17 cellular contexts compared by ENCODE assay signal in the genomic region with DNA sequence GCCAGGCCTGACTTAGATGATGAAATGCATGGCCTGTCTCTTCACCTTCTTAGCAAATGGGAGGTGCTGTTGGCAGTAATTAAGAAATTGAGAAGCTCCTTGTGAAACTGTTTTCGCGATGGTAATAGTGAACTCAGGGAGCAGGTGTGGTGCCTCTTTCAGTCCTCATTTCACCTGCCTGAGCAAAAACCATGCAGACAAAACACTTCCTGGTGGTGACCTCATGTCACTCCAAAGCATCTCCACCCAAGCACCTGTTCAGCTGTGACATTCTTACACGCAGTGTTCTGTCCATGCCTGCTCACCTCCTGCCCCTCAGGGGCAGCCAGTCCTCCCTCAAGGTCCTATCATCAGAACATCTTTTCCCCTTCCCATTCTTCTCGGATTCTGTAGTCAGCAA.
A peak's percentile ranks its signal among the peaks of the same experiment; 100 is the strongest.
DNase-seq lines count a peak whose midpoint lies in the region; ATAC-seq and TF ChIP-seq lines count a peak whose summit lies in the region.
"Had no signal": no experiment of that assay in that cellular context is flagged by ENCODE, and none has a peak within 500 bp of the region (broad histone marks: within the 10 kb centered on the region; RNA-seq: fewer than 3 reads in every experiment).

No MANE protein-coding gene starts in this region.

- no peaks in the 10 kb centered on the region for H3K27me3 Mint-ChIP-seq in CD4-positive, CD25-positive, alpha-beta regulatory T cell
- no peaks in the 10 kb centered on the region for H3K27me3 Mint-ChIP-seq in neural progenitor cell (ENCODE audit: insufficient read depth, low read depth)

- H3K9me3 Mint-ChIP-seq in CD4-positive, CD25-positive, alpha-beta regulatory T cell, result no peaks in the 10 kb centered on the region
- no peaks in the 10 kb centered on the region for H3K9me3 Mint-ChIP-seq in neural progenitor cell
- H3K9me3 Mint-ChIP-seq: activated T-helper 1 cell treated with anti-CD3 and anti-CD28 coated beads, Interleukin-12 subunit alpha, Interleukin-12 subunit beta, Interleukin-2, Interleukin-4 antibody, amounts not matched to agents 30 ng/mL and 10 ng/mL and 1 ng/mL, durations not matched to agents 14 hours and 24 hours and 36 hours; H9; mesothelial cell of epicardium had no signal

- H3K4me1 Mint-ChIP-seq in CD4-positive, CD25-positive, alpha-beta regulatory T cell, result peaks cover 25 to 58% (median 26%) of the 10 kb centered on the region in 4 donors
- peaks cover 5% of the 10 kb centered on the region for H3K4me1 Mint-ChIP-seq in neural progenitor cell

- no peak overlapping the region for H3K4me2 ChIP-seq in neural progenitor cell

- DNase-seq in CD4-positive, CD25-positive, alpha-beta regulatory T cell, result no peak
- peak; percentile 13 for DNase-seq in DMS79 treated with DMSO at 0.1 percent for 48 hours (lab: John Stamatoyannopoulos, UW)
- DNase-seq in NCI-H748 (lab: John Stamatoyannopoulos, UW; ENCODE audit: unreplicated experiment), result peak; percentile 76
- peak; percentile 40 for DNase-seq in kidney tubule cell (ENCODE audit: low spot score)
- no peak for DNase-seq in neural progenitor cell (ENCODE audit: low spot score)
- DNase-seq in NCI-H82 (lab: John Stamatoyannopoulos, UW), result no peak
- DNase-seq: COR-L47; GDM1; H9; NCI-H1694 treated with DMSO at 0.1 percent for 48 hours; nucleus accumbens; right lobe of liver; stimulated activated CD4-positive, alpha-beta T cell treated with anti-CD3 and anti-CD28 coated beads, Interleukin-1b, Interleukin-23, amount 100 ng/mL, for 48 hours had no signal

- H3K27ac ChIP-seq in CD4-positive, CD25-positive, alpha-beta regulatory T cell (ENCODE audit: insufficient read depth, low read length, poor library complexity, severe bottlenecking), result no peak overlapping the region
- no peak overlapping the region for H3K27ac ChIP-seq in neural progenitor cell
- H3K27ac ChIP-seq: right lobe of liver had no signal

- no peaks in the 10 kb centered on the region for H3K9me3 ChIP-seq in CD4-positive, CD25-positive, alpha-beta regulatory T cell (ENCODE audit: control insufficient read depth in 2 of 2, low read length in 2 of 2)
- no peaks in the 10 kb centered on the region for H3K9me3 ChIP-seq in neural progenitor cell (ENCODE audit: low read depth)
- H3K9me3 ChIP-seq: right lobe of liver had no signal

- H2AFZ ChIP-seq in neural progenitor cell (replicated peaks), result no peak overlapping the region

- peak overlapping the region in 2 of 3 donors; percentile 4 to 21 for H3K27ac Mint-ChIP-seq in CD4-positive, CD25-positive, alpha-beta regulatory T cell
- no peak overlapping the region for H3K27ac Mint-ChIP-seq in neural progenitor cell
- H3K27ac Mint-ChIP-seq: activated T-helper 1 cell treated with anti-CD3 and anti-CD28 coated beads, Interleukin-12 subunit alpha, Interleukin-12 subunit beta, Interleukin-2, Interleukin-4 antibody, amounts not matched to agents 30 ng/mL and 10 ng/mL and 1 ng/mL, durations not matched to agents 14 hours and 24 hours and 36 hours; H9; mesothelial cell of epicardium had no signal

- H3F3A ChIP-seq in neural progenitor cell (ENCODE audit: low read depth), result no peaks in the 10 kb centered on the region

- H3K36me3 ChIP-seq in CD4-positive, CD25-positive, alpha-beta regulatory T cell (ENCODE audit: control insufficient read depth, insufficient read depth, low read length), result peaks cover 8% of the 10 kb centered on the region
- no peaks in the 10 kb centered on the region for H3K36me3 ChIP-seq in neural progenitor cell
- H3K36me3 ChIP-seq: right lobe of liver had no signal

- H4K20me1 ChIP-seq in neural progenitor cell (ENCODE audit: low read depth), result no peaks in the 10 kb centered on the region

- no peak for TF ChIP-seq CTCF in neural progenitor cell (IDR thresholded peaks at IDR 0.05)

- H3K4me3 ChIP-seq in CD4-positive, CD25-positive, alpha-beta regulatory T cell (ENCODE audit: low read depth, low read length), result no peak overlapping the region
- H3K4me3 ChIP-seq in neural progenitor cell, result no peak overlapping the region
- H3K4me3 ChIP-seq: right lobe of liver had no signal

- no peaks in the 10 kb centered on the region for H3K27me3 ChIP-seq in CD4-positive, CD25-positive, alpha-beta regulatory T cell (ENCODE audit: control insufficient read depth, insufficient read depth, low read length)
- H3K27me3 ChIP-seq in neural progenitor cell, result no peaks in the 10 kb centered on the region
- H3K27me3 ChIP-seq: right lobe of liver had no signal

- H3K36me3 Mint-ChIP-seq in CD4-positive, CD25-positive, alpha-beta regulatory T cell, result peaks cover 9% of the 10 kb centered on the region
- peaks cover 4% of the 10 kb centered on the region for H3K36me3 Mint-ChIP-seq in neural progenitor cell

- no peaks in the 10 kb centered on the region for H3K79me2 ChIP-seq in neural progenitor cell (ENCODE audit: low read depth)

- peak in 1 of 2 donors; percentile 28 for ATAC-seq in CD4-positive, CD25-positive, alpha-beta regulatory T cell (ENCODE audit: low read depth in 2 of 2)
- ATAC-seq in GM21717 (IDR thresholded peaks at IDR 0.05; ENCODE audit: unreplicated experiment), result no peak
- ATAC-seq in GM19035 (IDR thresholded peaks at IDR 0.05; ENCODE audit: unreplicated experiment), result no peak
- ATAC-seq: right lobe of liver had no signal

- H3K9ac ChIP-seq in neural progenitor cell, result no peak overlapping the region

- peaks cover 9% of the 10 kb centered on the region for H3K4me1 ChIP-seq in CD4-positive, CD25-positive, alpha-beta regulatory T cell (ENCODE audit: control insufficient read depth, insufficient read depth, low read length, poor library complexity, severe bottlenecking)
- peaks cover 12% of the 10 kb centered on the region for H3K4me1 ChIP-seq in neural progenitor cell

- H3K4me3 Mint-ChIP-seq in CD4-positive, CD25-positive, alpha-beta regulatory T cell, result no peak overlapping the region
- no peak overlapping the region for H3K4me3 Mint-ChIP-seq in neural progenitor cell
- H3K4me3 Mint-ChIP-seq: activated T-helper 1 cell treated with anti-CD3 and anti-CD28 coated beads, Interleukin-12 subunit alpha, Interleukin-12 subunit beta, Interleukin-2, Interleukin-4 antibody, amounts not matched to agents 30 ng/mL and 10 ng/mL and 1 ng/mL, durations not matched to agents 14 hours and 24 hours and 36 hours; H9; mesothelial cell of epicardium had no signal

Comparison
In these comparisons a context has a peak if more than half of its experiments do, and no peak if none do; other contexts are left out.
1. DNase-seq: peak in DMS79 treated with DMSO at 0.1 percent for 48 hours (single experiment), NCI-H748 (single experiment) and kidney tubule cell (single experiment); none in CD4-positive, CD25-positive, alpha-beta regulatory T cell (0 of 3), neural progenitor cell (single experiment) and NCI-H82 (single experiment).